ENCODE assay signal across 9 cellular contexts in genomic region chr2:172735646-172736418, GRCh38. TPM values are rescaled to one million over a fixed set of nuclear protein-coding genes. Genes with fewer than 3 reads are reported as not detected.
DNase-seq lines count a peak whose midpoint lies in the region; ATAC-seq and TF ChIP-seq lines count a peak whose summit lies in the region.
"Had no signal": no experiment of that assay in that cellular context is flagged by ENCODE, and none has a peak within 500 bp of the region (broad histone marks: within the 10 kb centered on the region; RNA-seq: fewer than 3 reads in every experiment).

Gene RAPGEF4 (plus strand): TSS chr2:172735845. CDS start chr2:172735984, 139 bp downstream.

- H3K4me3 ChIP-seq in NB4 (ENCODE audit: low read depth, low read length): peak within 1 kb of the TSS; percentile 43
- H3K4me3 ChIP-seq in colonic mucosa: peak within 1 kb of the TSS; percentile 23
- H3K4me3 ChIP-seq in lung: peak within 1 kb of the TSS; percentile 38
- peak within 1 kb of the TSS; percentile 33 for H3K4me3 ChIP-seq in upper lobe of right lung
- H3K4me3 ChIP-seq in effector memory CD4-positive, alpha-beta T cell (ENCODE audit: insufficient read depth, low read depth, low read length, poor library complexity, severe bottlenecking): no peak within 1 kb of the TSS
- H3K4me3 ChIP-seq: K562 had no signal

- H3K9me3 ChIP-seq in colonic mucosa (no peaks in the 10 kb centered on the region), lung (ENCODE audit: control insufficient read depth in 2 of 2, insufficient read depth in 1 of 2, low read length in 1 of 2) (no peaks in the 10 kb centered on the region), upper lobe of right lung (no peaks in the 10 kb centered on the region)
- no peaks in the 10 kb centered on the region for H3K9me3 ChIP-seq in effector memory CD4-positive, alpha-beta T cell (ENCODE audit: control insufficient read depth, low read length)

- intact Hi-C loops in colonic mucosa (cut with DNase I) (no loop called here), upper lobe of right lung (cut with DNase I) (no loop called here)

- H3K4me1 ChIP-seq in colonic mucosa: no peaks in the 10 kb centered on the region
- peaks cover 4 to 10% of the 10 kb centered on the region in 2 donors for H3K4me1 ChIP-seq in lung (ENCODE audit: control insufficient read depth in 2 of 2, insufficient read depth in 2 of 2, low read length in 2 of 2)
- peaks cover 4% of the 10 kb centered on the region for H3K4me1 ChIP-seq in upper lobe of right lung
- H3K4me1 ChIP-seq in effector memory CD4-positive, alpha-beta T cell (ENCODE audit: control insufficient read depth, insufficient read depth, low read length, poor library complexity, severe bottlenecking): peaks cover 3% of the 10 kb centered on the region

- TF ChIP-seq POLR2A in NB4 (IDR thresholded peaks at IDR 0.05; ENCODE audit: extremely low read depth, insufficient read length): no peak

- H3K27ac ChIP-seq in colonic mucosa (no peak within 1 kb of the TSS), lung (ENCODE audit: low read depth in 1 of 2, low read length in 1 of 2) (no peak within 1 kb of the TSS), upper lobe of right lung (no peak within 1 kb of the TSS)
- H3K27ac ChIP-seq in effector memory CD4-positive, alpha-beta T cell (ENCODE audit: insufficient read depth, low read length, poor library complexity, severe bottlenecking): no peak within 1 kb of the TSS

- peak within 1 kb of the TSS in 1 of 2 donors; percentile 12 for H3K9ac ChIP-seq in colonic mucosa (ENCODE audit: low read depth in 2 of 2, low read length in 2 of 2)

- H3K36me3 ChIP-seq in colonic mucosa (no peaks in the 10 kb centered on the region), lung (ENCODE audit: control insufficient read depth in 2 of 2, insufficient read depth in 2 of 2, low read length in 2 of 2) (no peaks in the 10 kb centered on the region), upper lobe of right lung (no peaks in the 10 kb centered on the region)
- H3K36me3 ChIP-seq in effector memory CD4-positive, alpha-beta T cell (ENCODE audit: control insufficient read depth, insufficient read depth, low read length): no peaks in the 10 kb centered on the region

- peak; percentile 75 for DNase-seq in DMS53 (lab: John Stamatoyannopoulos, UW)
- peak; percentile 52 for DNase-seq in NB4 (ENCODE audit: low read depth)
- DNase-seq in colonic mucosa: no peak
- no peak for DNase-seq in lung (ENCODE audit: low spot score)
- DNase-seq in upper lobe of right lung: no peak
- DNase-seq in effector memory CD4-positive, alpha-beta T cell: no peak
- no peak for DNase-seq in SKM-1 treated with dmso at 0.1 percent for 144 hours (lab: John Stamatoyannopoulos, UW; ENCODE audit: unreplicated experiment)
- DNase-seq in HCEC 1CT: no peak

- peak; percentile 31 for ATAC-seq in lung (ENCODE audit: insufficient read depth, low FRiP score)
- ATAC-seq in upper lobe of right lung: peak; percentile 32
- ATAC-seq: K562 had no signal

- peaks cover 37% of the 10 kb centered on the region for H3K27me3 ChIP-seq in colonic mucosa
- no peaks in the 10 kb centered on the region for H3K27me3 ChIP-seq in lung (ENCODE audit: control insufficient read depth, insufficient read depth)
- H3K27me3 ChIP-seq in upper lobe of right lung: peaks cover 39% of the 10 kb centered on the region
- peaks cover 12% of the 10 kb centered on the region for H3K27me3 ChIP-seq in effector memory CD4-positive, alpha-beta T cell (replicated peaks; ENCODE audit: control insufficient read depth, insufficient read depth, low read length, poor library complexity, severe bottlenecking)

- 0 to 1% methylated on average over 49 to 88 of the region's 88 CpGs for WGBS in lung, 2 donors

- TF ChIP-seq CTCF in NB4 (IDR thresholded peaks at IDR 0.05; ENCODE audit: low read depth, low read length) (no peak), colonic mucosa (IDR thresholded peaks at IDR 0.05) (no peak), lung (IDR thresholded peaks at IDR 0.05; ENCODE audit: control extremely low read depth, extremely low read depth) (no peak), upper lobe of right lung (IDR thresholded peaks at IDR 0.05) (no peak)

RNA-seq across cellular contexts. Expression of gene RAPGEF4, which starts in this region (rescaled TPM):
- total RNA-seq in colonic mucosa (1 to 10 TPM; 1.3 to 1.5 TPM), lung (10 to 100 TPM in 1 of 2 donors, 1 to 10 TPM in 1; 9.5 to 33.5 TPM), upper lobe of right lung (21.8 TPM)
- polyA plus RNA-seq in lung: 1 to 10 TPM; 6.4 to 7.8 TPM

Comparison
In these comparisons a context has a peak if more than half of its experiments do, and no peak if none do; other contexts are left out.
1. DNase-seq: peak in DMS53 (single experiment) and NB4 (single experiment); none in colonic mucosa (single experiment), lung (single experiment), upper lobe of right lung (single experiment), effector memory CD4-positive, alpha-beta T cell (0 of 3), SKM-1 treated with dmso at 0.1 percent for 144 hours (single experiment) and HCEC 1CT (single experiment).